Comparison of ENCODE assay signal across 9 cellular contexts in genomic region chr6:39114707-39115599, GRCh38. TPM values are rescaled to one million over a fixed set of nuclear protein-coding genes. Genes with fewer than 3 reads are reported as not detected.
DNase-seq lines count a peak whose midpoint lies in the region; ATAC-seq, FAIRE-seq and TF ChIP-seq lines count a peak whose summit lies in the region.
"Had no signal": no experiment of that assay in that cellular context is flagged by ENCODE, and none has a peak within 500 bp of the region (broad histone marks: within the 10 kb centered on the region; RNA-seq: fewer than 3 reads in every experiment).

TSS of gene SAYSD1 (minus strand) at chr6:39115186. CDS start at chr6:39115089, 97 bp downstream.

- intact Hi-C loops in kidney (cut with DNase I), result no loop called here

- DNase-seq in AML-193 (lab: John Stamatoyannopoulos, UW), result peak; percentile 94 to 98
- peak; percentile 98 for DNase-seq in NCI-H510A (lab: John Stamatoyannopoulos, UW)
- DNase-seq in activated CD4-positive, alpha-beta T cell treated with anti-CD3 and anti-CD28 coated beads for 1 hour, result peak; percentile 92
- peak; percentile 85 for DNase-seq in cerebellum (ENCODE audit: low spot score)
- peak; percentile 97 for DNase-seq in kidney
- peak; percentile 84 to 87 for DNase-seq in stimulated activated CD4-positive, alpha-beta T cell treated with anti-CD3 and anti-CD28 coated beads, Interleukin-15, amount 100 ng/mL, for 1 hour (ENCODE audit: low read depth in 1 of 2, low spot score in 1 of 2)

- peak; percentile 87 for ATAC-seq in HG03378 (IDR thresholded peaks at IDR 0.05; ENCODE audit: unreplicated experiment)

- peak within 1 kb of the TSS; percentile 87 for H3K4me3 ChIP-seq in kidney (ENCODE audit: low read length in 2 of 2)

- peak within 1 kb of the TSS; percentile 94 to 96 for H3K27ac ChIP-seq in kidney (ENCODE audit: low read depth in 2 of 2, low read length in 2 of 2)

- FAIRE-seq in kidney (lab: Jason Lieb, UNC), result no peak
- FAIRE-seq: colon had no signal

- peaks cover 0 to 5% of the 10 kb centered on the region in 2 donors for H3K36me3 ChIP-seq in kidney (ENCODE audit: control insufficient read depth in 1 of 2, insufficient read depth in 2 of 2, low read length in 2 of 2)

- TF ChIP-seq CTCF in kidney (IDR thresholded peaks at IDR 0.05; ENCODE audit: borderline replicate concordance, extremely low read depth, insufficient read depth), result no peak

- H3K4me1 ChIP-seq in kidney (ENCODE audit: control insufficient read depth in 1 of 2, insufficient read depth in 1 of 2, low read depth in 1 of 2, low read length in 2 of 2), result peaks cover 7 to 13% of the 10 kb centered on the region in 2 donors

- peak within 1 kb of the TSS; percentile 67 to 93 for H3K9ac ChIP-seq in kidney (ENCODE audit: low read length in 2 of 2)

- no peaks in the 10 kb centered on the region for H3K9me3 ChIP-seq in kidney (ENCODE audit: control insufficient read depth in 1 of 2, low read length in 2 of 2)

- peak; percentile 57 for TF ChIP-seq POLR2A in GM19099 (IDR thresholded peaks at IDR 0.05; ENCODE audit: extremely low read depth, insufficient read length, low read depth)

RNA-seq across cellular contexts. Expression of gene SAYSD1, which starts in this region (rescaled TPM):
- total RNA-seq in cerebellum (20.8 TPM), kidney (20.4 TPM)
- polyA plus RNA-seq in kidney (ENCODE audit: insufficient read depth, low read depth, low replicate concordance), result 17.1 TPM

Comparison
In these comparisons a context has a peak if more than half of its experiments do, and no peak if none do; other contexts are left out.
1. Peak in every context shown above with its lines: DNase-seq, ATAC-seq, H3K4me3 ChIP-seq and H3K27ac ChIP-seq.